19 cellular contexts compared by ENCODE assay signal in the genomic region with DNA sequence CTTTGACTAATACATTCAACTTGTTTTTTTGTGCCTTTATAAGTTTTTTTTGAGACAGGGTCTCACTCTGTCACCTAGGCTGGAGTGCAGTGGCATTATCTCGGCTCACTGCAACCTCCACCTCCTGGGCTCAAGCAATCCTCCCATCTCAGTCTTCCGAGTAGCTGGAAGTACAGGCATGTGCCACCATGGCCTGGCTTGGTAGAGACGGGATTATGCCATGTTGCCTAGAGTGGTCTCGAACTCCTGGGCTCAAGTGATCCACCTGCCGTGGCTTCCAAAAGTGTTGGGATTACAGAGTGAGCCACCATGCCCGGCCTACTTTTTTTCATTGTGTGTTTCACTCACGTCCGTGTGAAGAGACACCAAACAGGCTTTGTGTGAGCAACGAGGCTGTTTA.
"Had no signal": no experiment of that assay in that cellular context is flagged by ENCODE, and none has a peak within 500 bp of the region (broad histone marks: within the 10 kb centered on the region; RNA-seq: fewer than 3 reads in every experiment).

No MANE protein-coding gene starts in this region.

- H3K9me3 ChIP-seq: esophagus muscularis mucosa, gastrocnemius medialis, left ventricle myocardium inferior, sigmoid colon, stomach, thoracic aorta, transverse colon had no signal

- H3K27me3 Mint-ChIP-seq: naive thymus-derived CD4-positive, alpha-beta T cell had no signal

- H3K4me3 ChIP-seq: esophagus muscularis mucosa, gastrocnemius medialis, left ventricle myocardium inferior, lung, sigmoid colon, skin epidermis, stomach, thoracic aorta, transverse colon had no signal

- H3K4me3 Mint-ChIP-seq: immature natural killer cell; naive thymus-derived CD4-positive, alpha-beta T cell; nephron progenitor cell had no signal

- H3K27ac ChIP-seq: epithelial cell of prostate, esophagus muscularis mucosa, gastrocnemius medialis, sigmoid colon, skin epidermis, stomach, thoracic aorta, transverse colon had no signal

- H3K36me3 ChIP-seq: gastrocnemius medialis, left ventricle myocardium inferior, sigmoid colon, stomach, thoracic aorta, transverse colon had no signal

- DNase-seq: effector memory CD4-positive, alpha-beta T cell; gastrocnemius medialis; glutamatergic neuron; immature natural killer cell; left ventricle myocardium inferior; naive thymus-derived CD4-positive, alpha-beta T cell; nephron progenitor cell; sigmoid colon; stimulated activated CD4-positive, alpha-beta T cell treated with anti-CD3 and anti-CD28 coated beads, Interleukin-2, amount 100 ng/mL, for 24 hours; stimulated activated naive CD4-positive, alpha-beta T cell; stomach; substantia nigra; transverse colon had no signal

- H3K4me1 ChIP-seq: transverse colon had no signal

- ATAC-seq: gastrocnemius medialis; naive thymus-derived CD4-positive, alpha-beta T cell had no signal

- H3K9me3 Mint-ChIP-seq: immature natural killer cell; naive thymus-derived CD4-positive, alpha-beta T cell had no signal

- FAIRE-seq: keratinocyte had no signal

- H3K4me1 Mint-ChIP-seq: immature natural killer cell had no signal

- H3K27ac Mint-ChIP-seq: immature natural killer cell had no signal

- H3K27me3 ChIP-seq: esophagus muscularis mucosa, gastrocnemius medialis, sigmoid colon, stomach, transverse colon had no signal
